ENCODE assay signal across 15 cellular contexts in the genomic region with DNA sequence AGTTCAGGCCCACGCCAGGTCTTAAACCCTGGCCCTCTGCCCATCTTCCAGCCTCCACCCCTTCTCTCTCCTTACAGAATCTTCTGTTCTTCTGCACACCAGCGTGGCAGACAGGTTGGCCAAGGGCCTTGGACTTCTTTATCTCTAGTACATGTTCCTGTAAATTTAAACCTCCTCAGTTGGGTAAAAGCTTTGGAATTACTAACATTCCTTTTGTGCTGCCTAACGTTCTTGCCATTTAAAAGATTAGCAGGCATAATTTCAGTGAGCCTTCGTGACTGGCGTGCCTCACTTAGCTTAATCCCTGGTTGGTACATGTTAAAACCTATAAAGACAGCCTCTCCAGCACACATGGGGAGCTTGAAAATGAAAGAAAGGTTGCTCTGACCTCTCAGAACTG.
DNase-seq lines count a peak whose midpoint lies in the region; ATAC-seq, FAIRE-seq and TF ChIP-seq lines count a peak whose summit lies in the region.
"Had no signal": no experiment of that assay in that cellular context is flagged by ENCODE, and none has a peak within 500 bp of the region (broad histone marks: within the 10 kb centered on the region; RNA-seq: fewer than 3 reads in every experiment).

No MANE protein-coding gene starts in this region.

- no peak overlapping the region for H3K27ac Mint-ChIP-seq in MCF 10A (ENCODE audit: low read depth, unreplicated experiment)
- H3K27ac Mint-ChIP-seq: activated T-cell treated with anti-CD3 and anti-CD28 coated beads, Interleukin-2, amount 50 U/mL, for 72 hours; T-helper 2 cell treated with Interferon-gamma antibody and Interleukin-4, amounts not matched to agents 5 μg/mL and 100 μg/mL, for 36 hours had no signal

- H3K9me3 ChIP-seq in breast epithelium = no peaks in the 10 kb centered on the region
- no peaks in the 10 kb centered on the region for H3K9me3 ChIP-seq in lung (ENCODE audit: control insufficient read depth in 2 of 2, insufficient read depth in 1 of 2, low read length in 1 of 2)
- no peaks in the 10 kb centered on the region for H3K9me3 ChIP-seq in uterus

- H3K9me3 Mint-ChIP-seq in MCF 10A (ENCODE audit: unreplicated experiment) = no peaks in the 10 kb centered on the region
- H3K9me3 Mint-ChIP-seq: activated T-cell treated with anti-CD3 and anti-CD28 coated beads, Interleukin-2, amount 50 U/mL, for 72 hours; T-helper 2 cell treated with Interferon-gamma antibody and Interleukin-4, amounts not matched to agents 5 μg/mL and 100 μg/mL, for 36 hours had no signal

- no TSS peak for BruUV-seq in MCF 10A (replicated peaks; lab: Mats Ljungman, UMichigan)

- H3K27me3 ChIP-seq in breast epithelium (no peaks in the 10 kb centered on the region), bronchial epithelial cell (ENCODE audit: control insufficient read depth, insufficient read depth, low read length) (no peaks in the 10 kb centered on the region), lung (ENCODE audit: control insufficient read depth, insufficient read depth) (no peaks in the 10 kb centered on the region), uterus (no peaks in the 10 kb centered on the region)

- no peaks in the 10 kb centered on the region for H3K27me3 Mint-ChIP-seq in MCF 10A (ENCODE audit: insufficient read depth, unreplicated experiment)

- DNase-seq in MCF 10A (ENCODE audit: unreplicated experiment) (peak; percentile 16), breast epithelium (ENCODE audit: low spot score in 2 of 2) (no peak), bronchial epithelial cell (ENCODE audit: low read depth) (peak; percentile 40), lung (ENCODE audit: low spot score) (no peak), uterus (no peak), NCI-H345 (lab: John Stamatoyannopoulos, UW) (no peak)
- no peak for DNase-seq in central memory CD4-positive, alpha-beta T cell
- DNase-seq: activated T-cell treated with anti-CD3 and anti-CD28 coated beads, Interleukin-2, amount 50 U/mL, for 72 hours; aorta; NCI-H1694; stimulated activated naive CD8-positive, alpha-beta T cell treated with anti-CD3 and anti-CD28 coated beads, Interleukin-15, Interleukin-2, amounts not matched to agents 100 U/mL and 50 U/mL, for 24 hours had no signal

- intact Hi-C loops in MCF 10A (cut with micrococcal nuclease) = no loop called here
- intact Hi-C loops in breast epithelium (cut with DNase I; ENCODE audit: low total_unique reads) = no loop called here
- intact Hi-C loops in uterus (cut with DNase I; ENCODE audit: low total_unique reads) = no loop called here

- H3K36me3 Mint-ChIP-seq in MCF 10A (ENCODE audit: insufficient read depth, unreplicated experiment) = peaks cover 12% of the 10 kb centered on the region

- H3K27ac ChIP-seq in breast epithelium = no peak overlapping the region
- no peak overlapping the region for H3K27ac ChIP-seq in lung (ENCODE audit: low read depth in 1 of 2, low read length in 1 of 2)
- peak overlapping the region; percentile 51 to 69 for H3K27ac ChIP-seq in uterus

- TF ChIP-seq CTCF in MCF 10A (IDR thresholded peaks at IDR 0.05; ENCODE audit: unreplicated experiment) (no peak), breast epithelium (IDR thresholded peaks at IDR 0.05) (no peak), bronchial epithelial cell (IDR thresholded peaks at IDR 0.05; ENCODE audit: insufficient read depth, low read length, severe bottlenecking) (no peak), lung (IDR thresholded peaks at IDR 0.05; ENCODE audit: control extremely low read depth, extremely low read depth) (no peak), uterus (IDR thresholded peaks at IDR 0.05) (no peak)

- H3K4me3 ChIP-seq in breast epithelium (no peak overlapping the region), bronchial epithelial cell (ENCODE audit: low read depth, low read length) (no peak overlapping the region), lung (no peak overlapping the region), uterus (no peak overlapping the region)

- CTCF ChIA-PET in MCF 10A (lab: Yijun Ruan, JAX) = interaction anchor here (0.6 to 1.1 kb wide), 3 partner anchors 195 to 314 kb away, joined by 3 to 4 read pairs (median 4); no protein-coding TSS in a partner anchor

- peak; percentile 15 for ATAC-seq in lung (ENCODE audit: insufficient read depth, low FRiP score)
- ATAC-seq in GM18519 (IDR thresholded peaks at IDR 0.05; ENCODE audit: low FRiP score, unreplicated experiment) = no peak
- ATAC-seq: activated T-cell treated with anti-CD3 and anti-CD28 coated beads, Interleukin-2, amount 50 U/mL, for 72 hours; stimulated activated naive CD8-positive, alpha-beta T cell treated with anti-CD3 and anti-CD28 coated beads, Interleukin-15, Interleukin-2, amounts not matched to agents 100 U/mL and 50 U/mL, for 24 hours had no signal

- TF ChIP-seq POLR2A in breast epithelium (IDR thresholded peaks at IDR 0.05) (no peak), uterus (IDR thresholded peaks at IDR 0.05) (no peak)

- H3K36me3 ChIP-seq in breast epithelium (no peaks in the 10 kb centered on the region), bronchial epithelial cell (ENCODE audit: control insufficient read depth, insufficient read depth, low read length) (no peaks in the 10 kb centered on the region), lung (ENCODE audit: control insufficient read depth in 2 of 2, insufficient read depth in 2 of 2, low read length in 2 of 2) (peaks cover 0 to 2% of the 10 kb centered on the region in 2 donors), uterus (no peaks in the 10 kb centered on the region)

- no peaks in the 10 kb centered on the region for H3K4me1 ChIP-seq in breast epithelium
- H3K4me1 ChIP-seq in lung (ENCODE audit: control insufficient read depth in 2 of 2, insufficient read depth in 2 of 2, low read length in 2 of 2) = no peaks in the 10 kb centered on the region
- H3K4me1 ChIP-seq in uterus = peaks cover 0 to 3% of the 10 kb centered on the region in 2 donors

- 82 to 88% methylated on average over 5 of the region's 5 CpGs for WGBS in lung, 2 donors

- POLR2A ChIA-PET in MCF 10A (lab: Yijun Ruan, JAX) = interaction anchor here (1.1 to 1.3 kb wide), 2 partner anchors 45 to 126 kb away, joined by 3 to 4 read pairs; no protein-coding TSS in a partner anchor

- no peak for FAIRE-seq in bronchial epithelial cell (lab: Jason Lieb, UNC)
- FAIRE-seq: D721Med, endometrium had no signal

- no peak overlapping the region for H3K4me3 Mint-ChIP-seq in MCF 10A (ENCODE audit: unreplicated experiment)
- H3K4me3 Mint-ChIP-seq: activated T-cell treated with anti-CD3 and anti-CD28 coated beads, Interleukin-2, amount 50 U/mL, for 72 hours; T-helper 2 cell treated with Interferon-gamma antibody and Interleukin-4, amounts not matched to agents 5 μg/mL and 100 μg/mL, for 36 hours had no signal

- H3K4me1 Mint-ChIP-seq in MCF 10A (ENCODE audit: insufficient read depth, unreplicated experiment) = peaks cover 18% of the 10 kb centered on the region

Comparison
In these comparisons a context has a peak if more than half of its experiments do, and no peak if none do; other contexts are left out.
1. DNase-seq: peak in MCF 10A (single experiment) and bronchial epithelial cell (single experiment); none in breast epithelium (0 of 2), lung (single experiment), uterus (0 of 2), central memory CD4-positive, alpha-beta T cell (single experiment) and NCI-H345 (single experiment).
2. H3K27ac ChIP-seq: peak in uterus (2 of 2); none in breast epithelium (0 of 2) and lung (0 of 2).